In genomic region chr7:16420329-16420648, GRCh38 we compare ENCODE assay signal across 8 cellular contexts. TPM values are rescaled to one million over a fixed set of nuclear protein-coding genes. Genes with fewer than 3 reads are reported as not detected.
A peak's percentile ranks its signal among the peaks of the same experiment; 100 is the strongest.
DNase-seq lines count a peak whose midpoint lies in the region; ATAC-seq, FAIRE-seq and TF ChIP-seq lines count a peak whose summit lies in the region.

No MANE protein-coding gene starts in this region.

- H3K36me3 Mint-ChIP-seq in activated CD4-positive, alpha-beta T cell treated with anti-CD3 and anti-CD28 coated beads, Interleukin-2, amount 10 ng/mL, durations not matched to agents 24 days and 14 days (ENCODE audit: low read depth), result peaks cover 2% of the 10 kb centered on the region

- peaks cover 18% of the 10 kb centered on the region for H3K4me1 Mint-ChIP-seq in activated CD4-positive, alpha-beta T cell treated with anti-CD3 and anti-CD28 coated beads, Interleukin-2, amount 10 ng/mL, durations not matched to agents 24 days and 14 days

- peaks cover 11% of the 10 kb centered on the region for H3K9me3 Mint-ChIP-seq in activated CD4-positive, alpha-beta T cell treated with anti-CD3 and anti-CD28 coated beads, Interleukin-2, amount 10 ng/mL, durations not matched to agents 24 days and 14 days

- intact Hi-C loops in activated CD4-positive, alpha-beta T cell treated with anti-CD3 and anti-CD28 coated beads, Interleukin-2, amount 10 ng/mL, durations not matched to agents 24 days and 14 days (cut with micrococcal nuclease), result loop anchor here (1.0 to 5.0 kb wide), 3 partner anchors 225 to 881 kb away; partner anchors contain the start of gene ANKMY2
- intact Hi-C loops in adrenal gland (cut with DNase I), result no loop called here

- no peak for TF ChIP-seq POLR2A in adrenal gland (IDR thresholded peaks at IDR 0.05)

- H3K9me3 ChIP-seq in adrenal gland (replicated peaks in 1 of 3), result no peaks in the 10 kb centered on the region

- H3K4me1 ChIP-seq in adrenal gland (replicated peaks in 1 of 2), result peaks cover 9 to 17% of the 10 kb centered on the region in 2 donors

- no peak for TF ChIP-seq CTCF in adrenal gland (IDR thresholded peaks at IDR 0.05)

- 0% methylated on average over 3 of the region's 3 CpGs for WGBS in adrenal gland, 4 donors

- peak overlapping the region; percentile 89 for H3K4me3 Mint-ChIP-seq in activated CD4-positive, alpha-beta T cell treated with anti-CD3 and anti-CD28 coated beads, Interleukin-2, amount 10 ng/mL, durations not matched to agents 24 days and 14 days

- peak overlapping the region; percentile 98 for H3K27ac Mint-ChIP-seq in activated CD4-positive, alpha-beta T cell treated with anti-CD3 and anti-CD28 coated beads, Interleukin-2, amount 10 ng/mL, durations not matched to agents 24 days and 14 days

- no peak for DNase-seq in activated CD4-positive, alpha-beta T cell treated with anti-CD3 and anti-CD28 coated beads, Interleukin-2, amount 10 ng/mL, durations not matched to agents 24 days and 14 days
- DNase-seq in activated CD4-positive, alpha-beta T cell treated with anti-CD3 and anti-CD28 coated beads, Interleukin-2, amount 50 U/mL, for 1 hour, result no peak
- no peak for DNase-seq in adrenal gland
- DNase-seq in urothelium cell line (ENCODE audit: low spot score), result no peak
- no peak for DNase-seq in OCI-M2 (lab: John Stamatoyannopoulos, UW; ENCODE audit: unreplicated experiment)

- FAIRE-seq in urothelium cell line (lab: Jason Lieb, UNC), result no peak

- no peak for ATAC-seq in GM19467 (IDR thresholded peaks at IDR 0.05; ENCODE audit: unreplicated experiment)

- no peaks in the 10 kb centered on the region for H3K36me3 ChIP-seq in adrenal gland (replicated peaks in 1 of 2)

- H3K27me3 ChIP-seq in adrenal gland (no peaks in the 10 kb centered on the region), layer of hippocampus (ENCODE audit: control insufficient read depth, insufficient read depth, low read length) (no peaks in the 10 kb centered on the region)

- H3K4me3 ChIP-seq in adrenal gland, result peak overlapping the region in 3 of 4 donors; percentile 25 to 78 (median 71)

- H3K27ac ChIP-seq in adrenal gland, result peak overlapping the region in 4 of 5 donors; percentile 95 to 98 (median 98)
- peak overlapping the region; percentile 98 for H3K27ac ChIP-seq in layer of hippocampus (ENCODE audit: low read depth, low read length)
- peak overlapping the region; percentile 98 for H3K27ac ChIP-seq in temporal lobe (ENCODE audit: low read depth, low read length)

- no peaks in the 10 kb centered on the region for H3K27me3 Mint-ChIP-seq in activated CD4-positive, alpha-beta T cell treated with anti-CD3 and anti-CD28 coated beads, Interleukin-2, amount 10 ng/mL, durations not matched to agents 24 days and 14 days

RNA-seq across cellular contexts. Expression of gene CRPPA, which starts 1.0 kb away (rescaled TPM):
- 1.1 and 1.3 TPM in 2 replicates for total RNA-seq in activated CD4-positive, alpha-beta T cell treated with anti-CD3 and anti-CD28 coated beads, Interleukin-2, amount 10 ng/mL, durations not matched to agents 24 days and 14 days
- 1 to 10 TPM in 6 of 8 donors, under 1 TPM in 2; 0.79 to 4.2 (median 2.8) TPM for total RNA-seq in adrenal gland
- polyA plus RNA-seq in adrenal gland, result 1 to 10 TPM in 1 of 3 donors, under 1 TPM in 2; 0.57 to 3.1 (median 0.97) TPM
- 4.4 TPM for total RNA-seq in temporal lobe

RNA-seq across cellular contexts. Expression of gene SOSTDC1, which starts 45.2 kb away (rescaled TPM):
- not detected in 2 replicates for total RNA-seq in activated CD4-positive, alpha-beta T cell treated with anti-CD3 and anti-CD28 coated beads, Interleukin-2, amount 10 ng/mL, durations not matched to agents 24 days and 14 days
- total RNA-seq in adrenal gland (under 1 TPM in 4 of 8 donors, not detected in 4; 0.11 to 0.28 (median 0.25) TPM), temporal lobe (19.2 TPM)
- polyA plus RNA-seq in adrenal gland, result under 1 TPM; 0.13 to 0.16 (median 0.13) TPM

Comparison
In these comparisons a context has a peak if more than half of its experiments do, and no peak if none do; other contexts are left out.
1. RNA of gene SOSTDC1, which starts 45.2 kb away (total RNA-seq): 19.2 TPM in temporal lobe (single experiment); 0.11 to 0.28 TPM in adrenal gland and not detected in activated CD4-positive, alpha-beta T cell treated with anti-CD3 and anti-CD28 coated beads, Interleukin-2, amount 10 ng/mL, durations not matched to agents 24 days and 14 days; every median in the first group is over 10 times any median in the second.
2. Peak in every context shown above with its lines, with median percentiles within 50 percentile points of each other: H3K27ac ChIP-seq.